31 cellular contexts compared by ENCODE assay signal in the genomic region with DNA sequence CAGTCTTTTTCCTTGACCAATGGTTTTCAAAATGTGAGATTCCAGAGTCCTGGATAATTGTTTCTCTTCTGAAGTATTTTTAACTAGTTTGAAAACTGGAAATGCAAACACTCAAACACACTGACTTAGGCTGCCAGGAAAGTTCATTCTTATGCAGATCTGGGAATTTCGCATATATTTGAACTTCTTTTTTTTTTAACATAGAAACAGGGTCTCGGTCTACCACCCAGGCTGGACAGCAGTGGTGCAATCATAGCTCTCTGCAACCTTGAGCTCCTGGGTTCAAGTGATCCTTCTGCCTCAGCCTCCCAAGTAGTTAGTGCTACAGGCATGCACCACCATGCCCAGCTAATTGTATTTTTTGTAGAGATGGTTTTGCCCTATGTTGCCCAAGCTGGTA.
"Had no signal": no experiment of that assay in that cellular context is flagged by ENCODE, and none has a peak within 500 bp of the region (broad histone marks: within the 10 kb centered on the region; RNA-seq: fewer than 3 reads in every experiment).

No MANE protein-coding gene starts in this region.

- H3K4me3 ChIP-seq: ascending aorta, breast epithelium, cardiac muscle cell, colonic mucosa, esophagus squamous epithelium, gastroesophageal sphincter had no signal

- H3K27me3 Mint-ChIP-seq: activated CD4-positive, alpha-beta memory T cell treated with anti-CD3 and anti-CD28 coated beads, Interleukin-2, amount 10 ng/mL, durations not matched to agents 7 days and 5 days; activated CD4-positive, alpha-beta T cell treated with anti-CD3 and anti-CD28 coated beads for 36 hours; activated CD4-positive, alpha-beta T cell treated with anti-CD3 and anti-CD28 coated beads, Interleukin-2, amount 10 ng/mL, durations not matched to agents 24 days and 14 days; activated naive CD4-positive, alpha-beta T cell treated with anti-CD3 and anti-CD28 coated beads, Interleukin-2, amount 10 ng/mL, durations not matched to agents 7 days and 5 days; activated naive CD8-positive, alpha-beta T cell treated with anti-CD3 and anti-CD28 coated beads, Interleukin-2, amount 10 ng/mL, durations not matched to agents 7 days and 5 days; activated T-cell treated with anti-CD3 and anti-CD28 coated beads, Interleukin-2, amount 50 U/mL, for 24 hours; brain; T-helper 17 cell had no signal

- H3K9me3 Mint-ChIP-seq: activated CD4-positive, alpha-beta memory T cell treated with anti-CD3 and anti-CD28 coated beads, Interleukin-2, amount 10 ng/mL, durations not matched to agents 7 days and 5 days; activated CD4-positive, alpha-beta T cell treated with anti-CD3 and anti-CD28 coated beads, Interleukin-2, amount 10 ng/mL, durations not matched to agents 24 days and 14 days; activated naive CD4-positive, alpha-beta T cell treated with anti-CD3 and anti-CD28 coated beads, Interleukin-2, amount 10 ng/mL, durations not matched to agents 7 days and 5 days; activated naive CD4-positive, alpha-beta T cell treated with anti-CD3 and anti-CD28 coated beads, Interleukin-2, amount 50 U/mL, for 72 hours; activated T-cell treated with anti-CD3 and anti-CD28 coated beads, Interleukin-2, amount 50 U/mL, for 24 hours; activated T-cell treated with anti-CD3 and anti-CD28 coated beads, Interleukin-2, amount 50 U/mL, for 72 hours; T-helper 2 cell treated with Interferon-gamma antibody and Interleukin-4, amounts not matched to agents 5 μg/mL and 100 μg/mL, for 36 hours had no signal

- H3K4me1 ChIP-seq: ascending aorta, breast epithelium, colonic mucosa, esophagus squamous epithelium had no signal

- H3K4me3 Mint-ChIP-seq: activated CD4-positive, alpha-beta memory T cell treated with anti-CD3 and anti-CD28 coated beads, Interleukin-2, amount 10 ng/mL, durations not matched to agents 7 days and 5 days; activated CD4-positive, alpha-beta T cell treated with anti-CD3 and anti-CD28 coated beads for 36 hours; activated CD4-positive, alpha-beta T cell treated with anti-CD3 and anti-CD28 coated beads, Interleukin-2, amount 10 ng/mL, durations not matched to agents 24 days and 14 days; activated naive CD4-positive, alpha-beta T cell treated with anti-CD3 and anti-CD28 coated beads, Interleukin-2, amount 10 ng/mL, durations not matched to agents 7 days and 5 days; activated naive CD8-positive, alpha-beta T cell treated with anti-CD3 and anti-CD28 coated beads, Interleukin-2, amount 10 ng/mL, durations not matched to agents 7 days and 5 days; activated T-cell treated with anti-CD3 and anti-CD28 coated beads, Interleukin-2, amount 50 U/mL, for 24 hours; activated T-cell treated with anti-CD3 and anti-CD28 coated beads, Interleukin-2, amount 50 U/mL, for 72 hours; brain; T-helper 17 cell; T-helper 2 cell treated with Interferon-gamma antibody and Interleukin-4, amounts not matched to agents 5 μg/mL and 100 μg/mL, for 36 hours had no signal

- H3K9me3 ChIP-seq: colonic mucosa had no signal

- DNase-seq: activated CD4-positive, alpha-beta memory T cell treated with anti-CD3 and anti-CD28 coated beads, Interleukin-2, amount 10 ng/mL, durations not matched to agents 7 days and 5 days; activated CD4-positive, alpha-beta T cell treated with anti-CD3 and anti-CD28 coated beads for 36 hours; activated CD4-positive, alpha-beta T cell treated with anti-CD3 and anti-CD28 coated beads, Interleukin-2, amount 10 ng/mL, durations not matched to agents 24 days and 14 days; activated CD4-positive, CD25-positive, alpha-beta regulatory T cell; activated CD4-positive, CD25-positive, alpha-beta regulatory T cell treated with anti-CD3 and anti-CD28 coated beads, Interleukin-2, amount 50 U/mL, for 72 hours; activated CD8-positive, alpha-beta memory T cell treated with anti-CD3 and anti-CD28 coated beads, Interleukin-2, amount 50 U/mL, for 48 hours; activated gamma-delta T cell; activated naive CD4-positive, alpha-beta T cell; activated naive CD4-positive, alpha-beta T cell treated with anti-CD3 and anti-CD28 coated beads, Interleukin-2, amount 10 ng/mL, durations not matched to agents 7 days and 5 days; activated naive CD8-positive, alpha-beta T cell treated with anti-CD3 and anti-CD28 coated beads, Interleukin-2, amount 10 ng/mL, durations not matched to agents 7 days and 5 days; activated T-cell treated with anti-CD3 and anti-CD28 coated beads for 4 hours; activated T-cell treated with anti-CD3 and anti-CD28 coated beads, Interleukin-2, amount 50 U/mL, for 24 hours; activated T-cell treated with anti-CD3 and anti-CD28 coated beads, Interleukin-2, amount 50 U/mL, for 72 hours; central memory CD4-positive, alpha-beta T cell; cerebellar nuclear complex; colonic mucosa; effector CD8-positive, alpha-beta T cell; esophagus squamous epithelium; foreskin melanocyte; T-helper 1 cell; T-helper 17 cell; T1000; WERI-Rb-1 had no signal

- ATAC-seq: activated CD4-positive, alpha-beta T cell treated with anti-CD3 and anti-CD28 coated beads for 36 hours; activated naive CD4-positive, alpha-beta T cell treated with anti-CD3 and anti-CD28 coated beads, Interleukin-2, amount 50 U/mL, for 72 hours; activated T-cell treated with anti-CD3 and anti-CD28 coated beads, Interleukin-2, amount 50 U/mL, for 72 hours; gastroesophageal sphincter; T-helper 17 cell had no signal

- H3K4me1 Mint-ChIP-seq: activated CD4-positive, alpha-beta memory T cell treated with anti-CD3 and anti-CD28 coated beads, Interleukin-2, amount 10 ng/mL, durations not matched to agents 7 days and 5 days; activated CD4-positive, alpha-beta T cell treated with anti-CD3 and anti-CD28 coated beads, Interleukin-2, amount 10 ng/mL, durations not matched to agents 24 days and 14 days; activated naive CD4-positive, alpha-beta T cell treated with anti-CD3 and anti-CD28 coated beads, Interleukin-2, amount 10 ng/mL, durations not matched to agents 7 days and 5 days; activated naive CD8-positive, alpha-beta T cell treated with anti-CD3 and anti-CD28 coated beads, Interleukin-2, amount 10 ng/mL, durations not matched to agents 7 days and 5 days had no signal

- H3K27me3 ChIP-seq: ascending aorta, breast epithelium, cardiac muscle cell, colonic mucosa, esophagus squamous epithelium, gastroesophageal sphincter had no signal

- H3K36me3 ChIP-seq: ascending aorta, breast epithelium, colonic mucosa, WERI-Rb-1 had no signal

- H3K27ac ChIP-seq: ascending aorta, breast epithelium, cardiac muscle cell, colonic mucosa, epithelial cell of prostate, esophagus squamous epithelium, gastroesophageal sphincter, WERI-Rb-1 had no signal

- H3K27ac Mint-ChIP-seq: activated CD4-positive, alpha-beta memory T cell treated with anti-CD3 and anti-CD28 coated beads, Interleukin-2, amount 10 ng/mL, durations not matched to agents 7 days and 5 days; activated CD4-positive, alpha-beta T cell treated with anti-CD3 and anti-CD28 coated beads for 36 hours; activated CD4-positive, alpha-beta T cell treated with anti-CD3 and anti-CD28 coated beads, Interleukin-2, amount 10 ng/mL, durations not matched to agents 24 days and 14 days; activated naive CD4-positive, alpha-beta T cell treated with anti-CD3 and anti-CD28 coated beads, Interleukin-2, amount 10 ng/mL, durations not matched to agents 7 days and 5 days; activated naive CD4-positive, alpha-beta T cell treated with anti-CD3 and anti-CD28 coated beads, Interleukin-2, amount 50 U/mL, for 72 hours; activated naive CD8-positive, alpha-beta T cell treated with anti-CD3 and anti-CD28 coated beads, Interleukin-2, amount 10 ng/mL, durations not matched to agents 7 days and 5 days; activated T-cell treated with anti-CD3 and anti-CD28 coated beads, Interleukin-2, amount 50 U/mL, for 24 hours; activated T-cell treated with anti-CD3 and anti-CD28 coated beads, Interleukin-2, amount 50 U/mL, for 72 hours; brain; T-helper 17 cell; T-helper 2 cell treated with Interferon-gamma antibody and Interleukin-4, amounts not matched to agents 5 μg/mL and 100 μg/mL, for 36 hours had no signal
